In the genomic region with DNA sequence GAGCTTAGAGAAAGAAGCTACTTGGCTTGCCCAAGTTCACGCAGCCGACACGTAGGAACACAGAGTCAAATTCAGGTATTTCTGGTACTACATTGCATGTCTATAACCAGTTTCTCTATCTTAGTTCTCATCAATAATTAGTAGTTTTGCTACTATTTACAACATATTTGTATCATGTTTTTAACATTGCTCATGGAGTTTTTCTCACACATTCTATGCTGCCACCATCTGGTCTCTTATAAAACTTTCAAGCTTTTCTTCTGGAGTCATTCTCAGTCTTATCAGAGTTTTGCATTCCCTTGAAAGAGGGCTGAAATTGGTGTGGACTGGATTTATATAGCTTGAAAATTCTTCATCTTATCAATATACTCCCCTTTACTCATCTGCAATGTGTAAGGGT, we compare ENCODE assay signal across 1 cellular context.
TF ChIP-seq lines count a peak whose summit lies in the region.

No MANE protein-coding gene starts in this region.

TF ChIP-seq in K562, 482 proteins besides CTCF, POLR2A, EP300 and RAD21 (continued from another document):
- TF ChIP-seq, protein P1, sequence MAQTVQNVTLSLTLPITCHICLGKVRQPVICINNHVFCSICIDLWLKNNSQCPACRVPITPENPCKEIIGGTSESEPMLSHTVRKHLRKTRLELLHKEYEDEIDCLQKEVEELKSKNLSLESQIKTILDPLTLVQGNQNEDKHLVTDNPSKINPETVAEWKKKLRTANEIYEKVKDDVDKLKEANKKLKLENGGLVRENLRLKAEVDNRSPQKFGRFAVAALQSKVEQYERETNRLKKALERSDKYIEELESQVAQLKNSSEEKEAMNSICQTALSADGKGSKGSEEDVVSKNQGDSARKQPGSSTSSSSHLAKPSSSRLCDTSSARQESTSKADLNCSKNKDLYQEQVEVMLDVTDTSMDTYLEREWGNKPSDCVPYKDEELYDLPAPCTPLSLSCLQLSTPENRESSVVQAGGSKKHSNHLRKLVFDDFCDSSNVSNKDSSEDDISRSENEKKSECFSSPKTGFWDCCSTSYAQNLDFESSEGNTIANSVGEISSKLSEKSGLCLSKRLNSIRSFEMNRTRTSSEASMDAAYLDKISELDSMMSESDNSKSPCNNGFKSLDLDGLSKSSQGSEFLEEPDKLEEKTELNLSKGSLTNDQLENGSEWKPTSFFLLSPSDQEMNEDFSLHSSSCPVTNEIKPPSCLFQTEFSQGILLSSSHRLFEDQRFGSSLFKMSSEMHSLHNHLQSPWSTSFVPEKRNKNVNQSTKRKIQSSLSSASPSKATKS (CRISPR knock-in tag; IDR thresholded peaks at IDR 0.05): no peak
- TF ChIP-seq YY1 (IDR thresholded peaks at IDR 0.05; ENCODE audit: borderline replicate concordance in 1 of 3, control insufficient read depth in 1 of 3, extremely low read depth in 1 of 3, insufficient read depth in 3 of 3, insufficient read length in 1 of 3, insufficient replicate concordance in 2 of 3, low read depth in 1 of 3, low read length in 2 of 3) (no peak), SUPT5H (IDR thresholded peaks at IDR 0.05) (no peak), CBFA2T3 (IDR thresholded peaks at IDR 0.05) (peak; percentile 37), CREM (IDR thresholded peaks at IDR 0.05; ENCODE audit: low read depth) (no peak), ZHX1 (conservative IDR thresholded peaks at IDR 0.05; ENCODE audit: low read length) (no peak), ZBTB12 (CRISPR knock-in tag; IDR thresholded peaks at IDR 0.05) (no peak), ZNF41 (CRISPR knock-in tag; conservative IDR thresholded peaks at IDR 0.05) (no peak)
- TF ChIP-seq, protein P2, sequence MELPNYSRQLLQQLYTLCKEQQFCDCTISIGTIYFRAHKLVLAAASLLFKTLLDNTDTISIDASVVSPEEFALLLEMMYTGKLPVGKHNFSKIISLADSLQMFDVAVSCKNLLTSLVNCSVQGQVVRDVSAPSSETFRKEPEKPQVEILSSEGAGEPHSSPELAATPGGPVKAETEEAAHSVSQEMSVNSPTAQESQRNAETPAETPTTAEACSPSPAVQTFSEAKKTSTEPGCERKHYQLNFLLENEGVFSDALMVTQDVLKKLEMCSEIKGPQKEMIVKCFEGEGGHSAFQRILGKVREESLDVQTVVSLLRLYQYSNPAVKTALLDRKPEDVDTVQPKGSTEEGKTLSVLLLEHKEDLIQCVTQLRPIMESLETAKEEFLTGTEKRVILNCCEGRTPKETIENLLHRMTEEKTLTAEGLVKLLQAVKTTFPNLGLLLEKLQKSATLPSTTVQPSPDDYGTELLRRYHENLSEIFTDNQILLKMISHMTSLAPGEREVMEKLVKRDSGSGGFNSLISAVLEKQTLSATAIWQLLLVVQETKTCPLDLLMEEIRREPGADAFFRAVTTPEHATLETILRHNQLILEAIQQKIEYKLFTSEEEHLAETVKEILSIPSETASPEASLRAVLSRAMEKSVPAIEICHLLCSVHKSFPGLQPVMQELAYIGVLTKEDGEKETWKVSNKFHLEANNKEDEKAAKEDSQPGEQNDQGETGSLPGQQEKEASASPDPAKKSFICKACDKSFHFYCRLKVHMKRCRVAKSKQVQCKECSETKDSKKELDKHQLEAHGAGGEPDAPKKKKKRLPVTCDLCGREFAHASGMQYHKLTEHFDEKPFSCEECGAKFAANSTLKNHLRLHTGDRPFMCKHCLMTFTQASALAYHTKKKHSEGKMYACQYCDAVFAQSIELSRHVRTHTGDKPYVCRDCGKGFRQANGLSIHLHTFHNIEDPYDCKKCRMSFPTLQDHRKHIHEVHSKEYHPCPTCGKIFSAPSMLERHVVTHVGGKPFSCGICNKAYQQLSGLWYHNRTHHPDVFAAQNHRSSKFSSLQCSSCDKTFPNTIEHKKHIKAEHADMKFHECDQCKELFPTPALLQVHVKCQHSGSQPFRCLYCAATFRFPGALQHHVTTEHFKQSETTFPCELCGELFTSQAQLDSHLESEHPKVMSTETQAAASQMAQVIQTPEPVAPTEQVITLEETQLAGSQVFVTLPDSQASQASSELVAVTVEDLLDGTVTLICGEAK (IDR thresholded peaks at IDR 0.05): no peak
- TF ChIP-seq, protein P2 (CRISPR knock-in tag; IDR thresholded peaks at IDR 0.05): no peak
- TF ChIP-seq, protein P3, sequence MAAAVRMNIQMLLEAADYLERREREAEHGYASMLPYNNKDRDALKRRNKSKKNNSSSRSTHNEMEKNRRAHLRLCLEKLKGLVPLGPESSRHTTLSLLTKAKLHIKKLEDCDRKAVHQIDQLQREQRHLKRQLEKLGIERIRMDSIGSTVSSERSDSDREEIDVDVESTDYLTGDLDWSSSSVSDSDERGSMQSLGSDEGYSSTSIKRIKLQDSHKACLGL (CRISPR knock-in tag; IDR thresholded peaks at IDR 0.05; ENCODE audit: borderline replicate concordance, poor library complexity, severe bottlenecking): no peak
- TF ChIP-seq, protein P4, sequence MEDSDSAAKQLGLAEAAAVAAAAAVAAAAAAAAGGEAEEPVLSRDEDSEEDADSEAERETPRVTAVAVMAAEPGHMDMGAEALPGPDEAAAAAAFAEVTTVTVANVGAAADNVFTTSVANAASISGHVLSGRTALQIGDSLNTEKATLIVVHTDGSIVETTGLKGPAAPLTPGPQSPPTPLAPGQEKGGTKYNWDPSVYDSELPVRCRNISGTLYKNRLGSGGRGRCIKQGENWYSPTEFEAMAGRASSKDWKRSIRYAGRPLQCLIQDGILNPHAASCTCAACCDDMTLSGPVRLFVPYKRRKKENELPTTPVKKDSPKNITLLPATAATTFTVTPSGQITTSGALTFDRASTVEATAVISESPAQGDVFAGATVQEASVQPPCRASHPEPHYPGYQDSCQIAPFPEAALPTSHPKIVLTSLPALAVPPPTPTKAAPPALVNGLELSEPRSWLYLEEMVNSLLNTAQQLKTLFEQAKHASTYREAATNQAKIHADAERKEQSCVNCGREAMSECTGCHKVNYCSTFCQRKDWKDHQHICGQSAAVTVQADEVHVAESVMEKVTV (CRISPR knock-in tag; IDR thresholded peaks at IDR 0.05): peak; percentile 45
